Comparison of ENCODE assay signal across 11 cellular contexts in the genomic region with DNA sequence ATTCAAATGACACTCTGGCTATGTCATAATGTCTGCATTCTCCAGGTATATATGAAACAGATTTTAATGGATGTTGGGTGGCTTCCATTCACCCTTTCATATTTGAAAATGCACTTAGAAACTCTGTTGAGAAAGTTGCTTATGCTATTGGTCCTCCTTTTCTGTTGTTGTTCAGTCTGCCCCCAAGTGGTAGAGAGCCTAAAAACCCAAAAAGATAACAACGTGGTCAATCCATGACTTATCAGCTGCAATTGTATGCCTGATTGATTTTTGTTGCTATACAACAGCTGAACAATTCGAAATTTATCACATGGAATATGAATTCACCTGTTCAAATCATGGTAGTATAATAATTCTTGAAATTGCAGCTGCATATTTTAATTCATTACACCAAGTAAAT.
DNase-seq lines count a peak whose midpoint lies in the region; TF ChIP-seq lines count a peak whose summit lies in the region.
"Had no signal": no experiment of that assay in that cellular context is flagged by ENCODE, and none has a peak within 500 bp of the region (broad histone marks: within the 10 kb centered on the region; RNA-seq: fewer than 3 reads in every experiment).

No MANE protein-coding gene starts in this region.

- H3K27me3 ChIP-seq in MG63 = no peaks in the 10 kb centered on the region

- no peaks in the 10 kb centered on the region for H3K9me3 ChIP-seq in MG63
- H3K9me3 ChIP-seq: left ventricle myocardium inferior had no signal

- H3K4me3 Mint-ChIP-seq in HFFc6 = no peak overlapping the region

- H3K4me3 ChIP-seq in AG09309 (ENCODE audit: control insufficient read depth, low read depth, low read length) (no peak overlapping the region), MG63 (no peak overlapping the region)
- H3K4me3 ChIP-seq: left ventricle myocardium inferior had no signal

- peak; percentile 31 for TF ChIP-seq CTCF in AG09309 (IDR thresholded peaks at IDR 0.05; ENCODE audit: control insufficient read depth, insufficient read depth, low read depth, low read length, missing control alignments)
- peak; percentile 42; the same call in 1 of the 2 replicates for TF ChIP-seq CTCF in HFFc6 (IDR thresholded peaks at IDR 0.05)

- H3K4me1 Mint-ChIP-seq in HFFc6 (ENCODE audit: low read depth) = peaks cover 12% of the 10 kb centered on the region

- H3K36me3 Mint-ChIP-seq in HFFc6 (ENCODE audit: low read depth) = no peaks in the 10 kb centered on the region

- DNase-seq in AG09309 (ENCODE audit: low read depth) = no peak
- DNase-seq in HFFc6 = no peak
- peak; percentile 1 for DNase-seq in amniotic epithelial cell (ENCODE audit: low read depth)
- peak; percentile 47 for DNase-seq in iris pigment epithelial cell (ENCODE audit: low read depth)
- no peak for DNase-seq in NK-92 (lab: John Stamatoyannopoulos, UW; ENCODE audit: unreplicated experiment)
- DNase-seq in 8988T = no peak
- no peak for DNase-seq in MG63
- no peak for DNase-seq in cerebellum (ENCODE audit: low spot score)
- DNase-seq: activated effector memory CD4-positive, alpha-beta T cell treated with Interleukin-2 at 50 U/mL for 16 hours; effector CD4-positive, alpha-beta T cell; left ventricle myocardium inferior had no signal

- no peaks in the 10 kb centered on the region for H3K9me3 Mint-ChIP-seq in HFFc6

- no peak overlapping the region for H3K27ac Mint-ChIP-seq in HFFc6

- H3K36me3 ChIP-seq in MG63 = no peaks in the 10 kb centered on the region
- H3K36me3 ChIP-seq: left ventricle myocardium inferior had no signal

- no peaks in the 10 kb centered on the region; the same call in 1 of the 2 replicates for H3K27me3 Mint-ChIP-seq in HFFc6 (ENCODE audit: insufficient read depth)

Comparison
In these comparisons a context has a peak if more than half of its experiments do, and no peak if none do; other contexts are left out.
1. DNase-seq: peak in amniotic epithelial cell (single experiment) and iris pigment epithelial cell (single experiment); none in AG09309 (single experiment), HFFc6 (single experiment), NK-92 (single experiment), 8988T (single experiment), MG63 (single experiment) and cerebellum (single experiment).